28 cellular contexts compared by ENCODE assay signal in genomic region chr6:53629862-53630532, GRCh38.
"Had no signal": no experiment of that assay in that cellular context is flagged by ENCODE, and none has a peak within 500 bp of the region (broad histone marks: within the 10 kb centered on the region; RNA-seq: fewer than 3 reads in every experiment).

No MANE protein-coding gene starts in this region.

- H3K36me3 Mint-ChIP-seq: activated naive CD8-positive, alpha-beta T cell; naive B cell; stimulated activated effector memory CD8-positive, alpha-beta T cell treated with anti-CD3 and anti-CD28 coated beads, Interleukin-12 subunit alpha, Interleukin-12 subunit beta, amount 100 ng/mL, for 72 hours had no signal

- H3K4me3 ChIP-seq: adrenal gland, ascending aorta, esophagus squamous epithelium, gastroesophageal sphincter, right lobe of liver, skin epidermis, stomach, suprapubic skin, tibial nerve, uterus had no signal

- DNase-seq: activated CD8-positive, alpha-beta memory T cell treated with anti-CD3 and anti-CD28 coated beads for 24 hours; activated CD8-positive, alpha-beta memory T cell treated with anti-CD3 and anti-CD28 coated beads, Interleukin-2, amount 50 U/mL, for 4 hours; activated naive CD4-positive, alpha-beta T cell; activated T-cell treated with anti-CD3 and anti-CD28 coated beads, Interleukin-2, amount 50 U/mL, for 4 hours; brain microvascular endothelial cell; effector memory CD4-positive, alpha-beta T cell; esophagus squamous epithelium; head of caudate nucleus; hypothalamus; naive B cell; occipital lobe; right lobe of liver; stimulated activated CD4-positive, alpha-beta T cell treated with anti-CD3 and anti-CD28 coated beads, Interleukin-2, amount 100 ng/mL, for 24 hours; stomach; T-helper 9 cell had no signal

- H3K9me3 Mint-ChIP-seq: activated T-cell treated with anti-CD3 and anti-CD28 coated beads, Interleukin-2, amount 50 U/mL, for 4 hours; activated T-helper 2 cell treated with anti-CD3 and anti-CD28 coated beads, Interferon-gamma antibody, Interleukin-2, Interleukin-4, amounts not matched to agents 10 μg/mL and 5 μg/mL and 100 μg/mL, durations not matched to agents 14 hours and 24 hours and 36 hours; central memory CD8-positive, alpha-beta T cell; naive B cell; neural crest cell; stimulated activated effector memory CD8-positive, alpha-beta T cell treated with anti-CD3 and anti-CD28 coated beads, Interleukin-12 subunit alpha, Interleukin-12 subunit beta, amount 100 ng/mL, for 72 hours had no signal

- FAIRE-seq: colon had no signal

- ATAC-seq: activated T-cell treated with anti-CD3 and anti-CD28 coated beads, Interleukin-2, amount 50 U/mL, for 4 hours; stimulated activated effector memory CD8-positive, alpha-beta T cell treated with anti-CD3 and anti-CD28 coated beads, Interleukin-12 subunit alpha, Interleukin-12 subunit beta, amount 100 ng/mL, for 72 hours had no signal

- H3K27ac Mint-ChIP-seq: activated naive CD8-positive, alpha-beta T cell; activated T-helper 2 cell treated with anti-CD3 and anti-CD28 coated beads, Interferon-gamma antibody, Interleukin-2, Interleukin-4, amounts not matched to agents 10 μg/mL and 5 μg/mL and 100 μg/mL, durations not matched to agents 14 hours and 24 hours and 36 hours; naive B cell; stimulated activated effector memory CD8-positive, alpha-beta T cell treated with anti-CD3 and anti-CD28 coated beads, Interleukin-12 subunit alpha, Interleukin-12 subunit beta, amount 100 ng/mL, for 72 hours had no signal

- H3K9me3 ChIP-seq: adrenal gland, ascending aorta, esophagus squamous epithelium, gastroesophageal sphincter, right lobe of liver, stomach, suprapubic skin, tibial nerve, uterus had no signal

- H3K36me3 ChIP-seq: adrenal gland, ascending aorta, brain microvascular endothelial cell, esophagus squamous epithelium, gastroesophageal sphincter, right lobe of liver, stomach, suprapubic skin, tibial nerve, uterus had no signal

- H3K4me1 ChIP-seq: ascending aorta had no signal

- H3K4me1 Mint-ChIP-seq: neural crest cell had no signal

- H3K4me3 Mint-ChIP-seq: activated naive CD8-positive, alpha-beta T cell; activated T-cell treated with anti-CD3 and anti-CD28 coated beads, Interleukin-2, amount 50 U/mL, for 4 hours; central memory CD8-positive, alpha-beta T cell; neural crest cell; stimulated activated effector memory CD8-positive, alpha-beta T cell treated with anti-CD3 and anti-CD28 coated beads, Interleukin-12 subunit alpha, Interleukin-12 subunit beta, amount 100 ng/mL, for 72 hours had no signal

- H3K27me3 ChIP-seq: adrenal gland, ascending aorta, brain microvascular endothelial cell, esophagus squamous epithelium, gastroesophageal sphincter, right lobe of liver, stomach, suprapubic skin, tibial nerve, uterus had no signal

- H3K27ac ChIP-seq: adrenal gland, ascending aorta, brain microvascular endothelial cell, stomach, suprapubic skin had no signal
